In genomic region chr1:37860346-37860666, GRCh38 we compare ENCODE assay signal across 1 cellular context.
TF ChIP-seq lines count a peak whose summit lies in the region.

No MANE protein-coding gene starts in this region.

TF ChIP-seq in HepG2, 621 proteins besides CTCF, POLR2A, EP300 and RAD21:
- TF ChIP-seq FOXO4 (CRISPR knock-in tag; conservative IDR thresholded peaks at IDR 0.05): 0 out of 2 replicates have a peak, but pooled peaks have one; percentile 6
- TF ChIP-seq, protein P1, sequence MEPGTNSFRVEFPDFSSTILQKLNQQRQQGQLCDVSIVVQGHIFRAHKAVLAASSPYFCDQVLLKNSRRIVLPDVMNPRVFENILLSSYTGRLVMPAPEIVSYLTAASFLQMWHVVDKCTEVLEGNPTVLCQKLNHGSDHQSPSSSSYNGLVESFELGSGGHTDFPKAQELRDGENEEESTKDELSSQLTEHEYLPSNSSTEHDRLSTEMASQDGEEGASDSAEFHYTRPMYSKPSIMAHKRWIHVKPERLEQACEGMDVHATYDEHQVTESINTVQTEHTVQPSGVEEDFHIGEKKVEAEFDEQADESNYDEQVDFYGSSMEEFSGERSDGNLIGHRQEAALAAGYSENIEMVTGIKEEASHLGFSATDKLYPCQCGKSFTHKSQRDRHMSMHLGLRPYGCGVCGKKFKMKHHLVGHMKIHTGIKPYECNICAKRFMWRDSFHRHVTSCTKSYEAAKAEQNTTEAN (CRISPR knock-in tag; conservative IDR thresholded peaks at IDR 0.05): no peak
- TF ChIP-seq CENPX (CRISPR knock-in tag; IDR thresholded peaks at IDR 0.05): no peak
- TF ChIP-seq CENPT (CRISPR knock-in tag; IDR thresholded peaks at IDR 0.05; ENCODE audit: low read depth): no peak
- 0 out of 2 replicates have a peak, but pooled peaks have one; percentile 0 for TF ChIP-seq ZNF891 (CRISPR knock-in tag; IDR thresholded peaks at IDR 0.05)
- TF ChIP-seq ZNF282 (IDR thresholded peaks at IDR 0.05; ENCODE audit: partially characterized antibody): no peak
- TF ChIP-seq ISX (CRISPR knock-in tag; conservative IDR thresholded peaks at IDR 0.05): no peak
- TF ChIP-seq ZNF136 (CRISPR knock-in tag; IDR thresholded peaks at IDR 0.05; ENCODE audit: low read depth): no peak
- no peak for TF ChIP-seq NFKB2 (CRISPR knock-in tag; IDR thresholded peaks at IDR 0.05; ENCODE audit: borderline replicate concordance)
- 0 out of 2 replicates have a peak, but pooled peaks have one; percentile 28 for TF ChIP-seq ZNF572 (CRISPR knock-in tag; IDR thresholded peaks at IDR 0.05)
- TF ChIP-seq, protein P2, sequence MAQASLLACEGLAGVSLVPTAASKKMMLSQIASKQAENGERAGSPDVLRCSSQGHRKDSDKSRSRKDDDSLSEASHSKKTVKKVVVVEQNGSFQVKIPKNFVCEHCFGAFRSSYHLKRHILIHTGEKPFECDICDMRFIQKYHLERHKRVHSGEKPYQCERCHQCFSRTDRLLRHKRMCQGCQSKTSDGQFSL (CRISPR knock-in tag; IDR thresholded peaks at IDR 0.05): no peak
- 0 out of 2 replicates have a peak, but pooled peaks have one; percentile 30 for TF ChIP-seq ZNF331 (CRISPR knock-in tag; IDR thresholded peaks at IDR 0.05)
